9 cellular contexts compared by ENCODE assay signal in genomic region chr22:29621761-29622526, GRCh38. TPM values are rescaled to one million over a fixed set of nuclear protein-coding genes. Genes with fewer than 3 reads are reported as not detected.
DNase-seq lines count a peak whose midpoint lies in the region; ATAC-seq and TF ChIP-seq lines count a peak whose summit lies in the region.
"Had no signal": no experiment of that assay in that cellular context is flagged by ENCODE, and none has a peak within 500 bp of the region (broad histone marks: within the 10 kb centered on the region; RNA-seq: fewer than 3 reads in every experiment).

No MANE protein-coding gene starts in this region.

- peak overlapping the region; percentile 82 for H3K4me2 ChIP-seq in PC-3 (ENCODE audit: low read length)

- peaks cover 83% of the 10 kb centered on the region for H3K79me2 ChIP-seq in PC-3 (ENCODE audit: low read length)

- no peaks in the 10 kb centered on the region for H3K36me3 Mint-ChIP-seq in activated naive CD4-positive, alpha-beta T cell treated with anti-CD3 and anti-CD28 coated beads, Interleukin-2, amount 50 U/mL, for 72 hours

- POLR2A ChIA-PET in PC-3 (lab: Charles Lee; ENCODE audit: unreplicated experiment) = no interaction called here

- DNase-seq in GM04503 (ENCODE audit: low read depth) (peak; percentile 95), PC-3 (peak; percentile 98), epidermal melanocyte (ENCODE audit: insufficient read length, low spot score) (peak; percentile 43), psoas muscle (no peak), HUDEP-2 (lab: John Stamatoyannopoulos, UW; ENCODE audit: unreplicated experiment in 76 of 76) (no peak)
- DNase-seq in activated naive CD4-positive, alpha-beta T cell treated with anti-CD3 and anti-CD28 coated beads, Interleukin-2, amount 50 U/mL, for 72 hours (ENCODE audit: low spot score in 2 of 2) = no peak
- no peak for DNase-seq in activated CD4-positive, alpha-beta T cell treated with anti-CD3 and anti-CD28 coated beads, Interleukin-2, amount 50 U/mL, for 48 hours

- intact Hi-C loops in PC-3 (cut with micrococcal nuclease) (no loop called here), psoas muscle (cut with DNase I) (no loop called here)

- H3K9me2 ChIP-seq in PC-3 (replicated peaks; ENCODE audit: low read length) = no peaks in the 10 kb centered on the region

- peaks cover 29% of the 10 kb centered on the region for H3F3A ChIP-seq in PC-3 (ENCODE audit: low read length, unreplicated experiment)

- H3K4me3 ChIP-seq in PC-3 (ENCODE audit: low read length) = peak overlapping the region; percentile 47; the same call in 1 of the 2 replicates
- H3K4me3 ChIP-seq in psoas muscle = no peak overlapping the region
- H3K4me3 ChIP-seq: cardiac muscle cell had no signal

- H3K4me1 ChIP-seq in PC-3 (ENCODE audit: insufficient read depth, low read length) = peaks cover 89% of the 10 kb centered on the region
- peaks cover 54% of the 10 kb centered on the region for H3K4me1 ChIP-seq in psoas muscle

- ATAC-seq in PC-3 (peak; percentile 57), psoas muscle (peak; percentile 79 to 83 (median 81)), GM19467 (IDR thresholded peaks at IDR 0.05; ENCODE audit: unreplicated experiment) (no peak)
- ATAC-seq in activated naive CD4-positive, alpha-beta T cell treated with anti-CD3 and anti-CD28 coated beads, Interleukin-2, amount 50 U/mL, for 72 hours = no peak

- H3K9me3 ChIP-seq in PC-3 (ENCODE audit: low read length) = no peaks in the 10 kb centered on the region
- H3K9me3 ChIP-seq in psoas muscle = no peaks in the 10 kb centered on the region

- H3K27me3 ChIP-seq in PC-3 (ENCODE audit: low read length) (no peaks in the 10 kb centered on the region), psoas muscle (ENCODE audit: insufficient read depth in 3 of 3, low read length in 2 of 3) (no peaks in the 10 kb centered on the region)
- H3K27me3 ChIP-seq: cardiac muscle cell had no signal

- TF ChIP-seq CTCF in PC-3 (conservative IDR thresholded peaks at IDR 0.05; ENCODE audit: low read depth, low read length) = no peak
- no peak for TF ChIP-seq CTCF in psoas muscle (IDR thresholded peaks at IDR 0.05)

- peak overlapping the region; percentile 45 for H3K9ac ChIP-seq in PC-3 (ENCODE audit: low read length)

- H3K27ac ChIP-seq in PC-3 (ENCODE audit: low read length) (peak overlapping the region; percentile 96), psoas muscle (peak overlapping the region; percentile 64)
- H3K27ac ChIP-seq: cardiac muscle cell had no signal

- CTCF ChIA-PET in PC-3 (lab: Charles Lee) = no interaction called here

- WGBS in psoas muscle, 3 donors = 30 to 32% (median 31%) methylated on average over 5 of the region's 5 CpGs

- no TSS peak for BruUV-seq in PC-3 (replicated peaks; lab: Mats Ljungman, UMichigan)

- no peaks in the 10 kb centered on the region for H3K9me3 Mint-ChIP-seq in activated naive CD4-positive, alpha-beta T cell treated with anti-CD3 and anti-CD28 coated beads, Interleukin-2, amount 50 U/mL, for 72 hours

- H4K20me1 ChIP-seq in PC-3 (ENCODE audit: low read length) = no peaks in the 10 kb centered on the region

- H3K27ac Mint-ChIP-seq in activated naive CD4-positive, alpha-beta T cell treated with anti-CD3 and anti-CD28 coated beads, Interleukin-2, amount 50 U/mL, for 72 hours = peak overlapping the region in 1 of 2 donors; percentile 18

- H2AFZ ChIP-seq in PC-3 (ENCODE audit: low read length) = no peak overlapping the region

- H3K36me3 ChIP-seq in PC-3 (ENCODE audit: low read depth, low read length) = no peaks in the 10 kb centered on the region
- H3K36me3 ChIP-seq in psoas muscle (ENCODE audit: insufficient read depth in 1 of 2, low read depth in 1 of 2) = no peaks in the 10 kb centered on the region
- H3K36me3 ChIP-seq: cardiac muscle cell had no signal

RNA-seq across cellular contexts. Expression of gene NF2, which starts 18.5 kb away (rescaled TPM):
- total RNA-seq in PC-3 (2014; rRNA removed) (113 and 154 TPM in 2 replicates), psoas muscle (10 to 100 TPM; 43.2 to 59.7 (median 46.7) TPM)
- polyA plus RNA-seq in psoas muscle = 10 to 100 TPM; 12.8 to 33.7 (median 19.3) TPM
- 10 to 100 TPM; 30.6 to 45.0 TPM for total RNA-seq in activated naive CD4-positive, alpha-beta T cell treated with anti-CD3 and anti-CD28 coated beads, Interleukin-2, amount 50 U/mL, for 72 hours

RNA-seq across cellular contexts. Expression of gene NIPSNAP1, which starts 41.0 kb away (rescaled TPM):
- total RNA-seq in PC-3 (2014; rRNA removed) = 68.8 and 75.4 TPM in 2 replicates
- 1 to 10 TPM; 2.1 to 8.3 (median 3.0) TPM for total RNA-seq in psoas muscle
- 1 to 10 TPM; 1.2 to 2.0 (median 1.3) TPM for polyA plus RNA-seq in psoas muscle
- total RNA-seq in activated naive CD4-positive, alpha-beta T cell treated with anti-CD3 and anti-CD28 coated beads, Interleukin-2, amount 50 U/mL, for 72 hours = 10 to 100 TPM; 64.3 to 74.7 TPM

Comparison
In these comparisons a context has a peak if more than half of its experiments do, and no peak if none do; other contexts are left out.
1. DNase-seq: peak in GM04503 (single experiment), PC-3 (single experiment) and epidermal melanocyte (single experiment); none in psoas muscle (0 of 2), HUDEP-2 (0 of 76), activated naive CD4-positive, alpha-beta T cell treated with anti-CD3 and anti-CD28 coated beads, Interleukin-2, amount 50 U/mL, for 72 hours (0 of 2) and activated CD4-positive, alpha-beta T cell treated with anti-CD3 and anti-CD28 coated beads, Interleukin-2, amount 50 U/mL, for 48 hours (0 of 2).
2. ATAC-seq: peak in PC-3 (single experiment) and psoas muscle (4 of 4); none in GM19467 (single experiment) and activated naive CD4-positive, alpha-beta T cell treated with anti-CD3 and anti-CD28 coated beads, Interleukin-2, amount 50 U/mL, for 72 hours (0 of 2).